ENCODE assay signal across 16 cellular contexts in the genomic region with DNA sequence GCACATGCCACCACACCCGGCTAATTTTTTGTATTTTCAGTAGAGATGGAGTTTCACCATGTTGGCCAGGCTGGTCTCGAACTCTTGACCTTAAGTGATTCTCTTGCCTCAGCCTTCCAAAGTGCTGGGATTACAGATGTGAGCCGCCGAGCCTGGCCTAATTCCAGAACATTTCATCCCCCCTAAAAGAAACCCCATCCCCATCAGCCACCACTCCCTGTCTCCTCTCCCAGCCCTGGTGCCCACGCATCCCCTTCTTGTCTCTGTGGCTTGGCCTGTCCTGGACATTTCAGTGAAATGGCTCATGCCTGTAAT. TPM values are rescaled to one million over a fixed set of nuclear protein-coding genes. Genes with fewer than 3 reads are reported as not detected.
A peak's percentile ranks its signal among the peaks of the same experiment; 100 is the strongest.
DNase-seq lines count a peak whose midpoint lies in the region; ATAC-seq, FAIRE-seq and TF ChIP-seq lines count a peak whose summit lies in the region.
"Not testable (repeated sequence)": the region's sequence is repeated elsewhere in the genome, so short reads cannot be mapped to it uniquely, and the experiment has no call there.
"Had no signal": no experiment of that assay in that cellular context is flagged by ENCODE, and none has a peak within 500 bp of the region (broad histone marks: within the 10 kb centered on the region; RNA-seq: fewer than 3 reads in every experiment).

No MANE protein-coding gene starts in this region.

- CTCF ChIA-PET in A549 (lab: Yijun Ruan, JAX) = interaction anchor here (0.6 to 9.2 kb wide), 28 partner anchors 8 to 107 kb away, joined by 3 to 60 read pairs (median 7); a partner anchor contains a TSS

- not testable (repeated sequence) for TF ChIP-seq RAD21 in A549 (conservative IDR thresholded peaks at IDR 0.05 in 1 of 2, IDR thresholded peaks at IDR 0.05 in 1 of 2)

- peak overlapping the region; percentile 76 for H3K9ac ChIP-seq in adipocyte (ENCODE audit: low read length)
- not testable (repeated sequence) for H3K9ac ChIP-seq in fibroblast of lung (ENCODE audit: insufficient read depth, low read length)

- H3K9me3 Mint-ChIP-seq in osteocyte (ENCODE audit: unreplicated experiment) = not testable (repeated sequence)

- not testable (repeated sequence) for H3K27me3 ChIP-seq in adipocyte (replicated peaks; ENCODE audit: control insufficient read depth, insufficient read depth, low read length); fibroblast of lung (ENCODE audit: control insufficient read depth, insufficient read depth, low read length); layer of hippocampus (ENCODE audit: control insufficient read depth, insufficient read depth, low read length); upper lobe of right lung

- not testable (repeated sequence) for TF ChIP-seq CTCF in A549 (IDR thresholded peaks at IDR 0.05); fibroblast of lung (conservative IDR thresholded peaks at IDR 0.05 in 1 of 2, IDR thresholded peaks at IDR 0.05 in 1 of 2; ENCODE audit: low read depth in 1 of 2, low read length in 2 of 2); osteocyte (IDR thresholded peaks at IDR 0.05); upper lobe of right lung (IDR thresholded peaks at IDR 0.05)

- DNase-seq in A549 (ENCODE audit: low read depth in 1 of 2, low spot score in 1 of 2); adipocyte (ENCODE audit: low read depth); fibroblast of lung (ENCODE audit: low read depth in 2 of 2); osteocyte (ENCODE audit: extremely low spot score, unreplicated experiment); upper lobe of right lung: not testable (repeated sequence)
- peak; percentile 40 for DNase-seq in stromal cell of bone marrow (ENCODE audit: low read depth)

- not testable (repeated sequence) for H3K9me3 ChIP-seq in A549; adipocyte (ENCODE audit: control insufficient read depth, low read length); fibroblast of lung (ENCODE audit: control insufficient read depth, insufficient read depth, low read depth, low read length); upper lobe of right lung

- ATAC-seq in A549, upper lobe of right lung: not testable (repeated sequence)

- intact Hi-C loops in upper lobe of right lung (cut with DNase I) = loop anchor here (5.0 to 10.0 kb wide), 2 partner anchors 66 to 103 kb away; a partner anchor contains a TSS

- H3K4me3 Mint-ChIP-seq in osteocyte (ENCODE audit: unreplicated experiment) = not testable (repeated sequence)

- FAIRE-seq in A549 (lab: Jason Lieb, UNC) = not testable (repeated sequence)

- peaks cover 26% of the 10 kb centered on the region for H3K4me1 Mint-ChIP-seq in osteocyte (ENCODE audit: unreplicated experiment)

- peaks cover 11% of the 10 kb centered on the region for H3K36me3 Mint-ChIP-seq in osteocyte (ENCODE audit: unreplicated experiment)

- H3K4me1 ChIP-seq in A549 = peaks cover 17% of the 10 kb centered on the region
- H3K4me1 ChIP-seq in adipocyte (ENCODE audit: control insufficient read depth, insufficient read depth, low read length) = peaks cover 42% of the 10 kb centered on the region
- H3K4me1 ChIP-seq in fibroblast of lung (ENCODE audit: control insufficient read depth, extremely low read depth, insufficient read depth, low read length) = peaks cover 17% of the 10 kb centered on the region
- H3K4me1 ChIP-seq in upper lobe of right lung = peaks cover 31% of the 10 kb centered on the region

- not testable (repeated sequence) for H3K4me3 ChIP-seq in A549; adipocyte (ENCODE audit: low read length); fibroblast of lung (replicated peaks in 1 of 4; ENCODE audit: control extremely low read depth in 1 of 4, insufficient read depth in 1 of 4, low read depth in 3 of 4, low read length in 4 of 4); upper lobe of right lung

- H2AFZ ChIP-seq in fibroblast of lung (ENCODE audit: low read length) = not testable (repeated sequence)

- not testable (repeated sequence) for H3K4me2 ChIP-seq in A549; fibroblast of lung (ENCODE audit: extremely low read depth, insufficient read depth, low read length)

- POLR2A ChIA-PET in A549 (lab: Yijun Ruan, JAX) = not testable (repeated sequence)

- H4K20me1 ChIP-seq in fibroblast of lung (ENCODE audit: control insufficient read depth, extremely low read depth, insufficient read depth, low read length) = not testable (repeated sequence)

- peaks cover 22% of the 10 kb centered on the region for H3K79me2 ChIP-seq in fibroblast of lung (ENCODE audit: control insufficient read depth, insufficient read depth, low read length)

- not testable (repeated sequence) for TF ChIP-seq POLR2A in A549 (IDR thresholded peaks at IDR 0.05; ENCODE audit: low read length)

- peak overlapping the region; percentile 62 for H3K27ac Mint-ChIP-seq in osteocyte (ENCODE audit: unreplicated experiment)

- not testable (repeated sequence) for H3K27me3 Mint-ChIP-seq in osteocyte (ENCODE audit: unreplicated experiment)

- WGBS in A549 (ENCODE audit: missing lambda C conversion rate) = 86% methylated on average over 5 of the region's 5 CpGs

- TF ChIP-seq EP300 in A549 (IDR thresholded peaks at IDR 0.05) = not testable (repeated sequence)

- H3K36me3 ChIP-seq in adipocyte (ENCODE audit: control insufficient read depth, insufficient read depth, low read length, severe bottlenecking) (peaks cover 46% of the 10 kb centered on the region), fibroblast of lung (ENCODE audit: control insufficient read depth, insufficient read depth, low read length) (peaks cover 26% of the 10 kb centered on the region), upper lobe of right lung (peaks cover 23% of the 10 kb centered on the region)

- H3K27ac ChIP-seq in A549 (peak overlapping the region; percentile 70 to 81; a peak in 4 of 6 replicates), cingulate gyrus (ENCODE audit: low read depth, low read length) (peak overlapping the region; percentile 69), fibroblast of lung (ENCODE audit: insufficient read depth, low read length) (peak overlapping the region; percentile 57), layer of hippocampus (ENCODE audit: low read depth, low read length) (peak overlapping the region; percentile 71), upper lobe of right lung (peak overlapping the region; percentile 75)

RNA-seq across cellular contexts. Expression of a gene that starts 50.0 kb away (rescaled TPM):
- polyA plus RNA-seq in A549 (2011; rRNA removed) (1.1 and 1.2 TPM in 2 replicates), A549 (2017; fragmentation: RNase III; extraction: RNeasy Plus Mini Kit Qiagen cat#74134 plus additional on column Dnase treatment) (0.62 to 1.0 TPM (median 0.67 TPM) in 3 replicates), fibroblast of lung (not detected in 2 replicates)
- 0.26 and 0.47 TPM in 2 replicates for polyA plus RNA-seq in A549 (2012; cell fraction: cytosol; rRNA removed)
- 0.14 TPM in 1 of 2 replicates, not detected in the other for polyA plus RNA-seq in A549 (2012; cell fraction: nucleus; rRNA removed)
- 0.44 and 1.4 TPM in 2 replicates for polyA minus RNA-seq in A549 (2011; rRNA and poly(A)+ RNA removed)
- total RNA-seq in fibroblast of lung (not detected in 2 replicates), osteocyte (not detected in 2 replicates), upper lobe of right lung (not detected)
- not detected in 2 replicates for polyA plus RNA-seq in fibroblast of lung (2012)
- not detected in 2 replicates for polyA minus RNA-seq in fibroblast of lung (ENCODE audit: low replicate concordance)
- total RNA-seq: A172; CD8-positive, alpha-beta memory T cell; esophagus mucosa; pulmonary artery endothelial cell had no signal

RNA-seq across cellular contexts. Expression of a gene that starts 52.9 kb away (rescaled TPM):
- polyA plus RNA-seq in A549 (2011; rRNA removed) = not detected in 2 replicates
- polyA plus RNA-seq in A549 (2012; cell fraction: cytosol; rRNA removed) = not detected in 2 replicates
- polyA plus RNA-seq in A549 (2012; cell fraction: nucleus; rRNA removed) = not detected in 2 replicates
- not detected in 3 replicates for polyA plus RNA-seq in A549 (2017; fragmentation: RNase III; extraction: RNeasy Plus Mini Kit Qiagen cat#74134 plus additional on column Dnase treatment)
- polyA minus RNA-seq in A549 (2011; rRNA and poly(A)+ RNA removed) = not detected in 2 replicates
- total RNA-seq in fibroblast of lung = not detected in 2 replicates
- polyA plus RNA-seq in fibroblast of lung = not detected in 2 replicates
- polyA plus RNA-seq in fibroblast of lung (2012) = not detected in 2 replicates
- not detected in 2 replicates for polyA minus RNA-seq in fibroblast of lung (ENCODE audit: low replicate concordance)
- not detected in 2 replicates for total RNA-seq in osteocyte
- not detected for total RNA-seq in upper lobe of right lung
- total RNA-seq: A172; CD8-positive, alpha-beta memory T cell; cerebellum; esophagus mucosa; GM12878; H9; pulmonary artery endothelial cell; testis had no signal
- polyA plus RNA-seq: CD8-positive, alpha-beta memory T cell; GM12878 had no signal
